Comparison of ENCODE assay signal across 1 cellular context in the genomic region with DNA sequence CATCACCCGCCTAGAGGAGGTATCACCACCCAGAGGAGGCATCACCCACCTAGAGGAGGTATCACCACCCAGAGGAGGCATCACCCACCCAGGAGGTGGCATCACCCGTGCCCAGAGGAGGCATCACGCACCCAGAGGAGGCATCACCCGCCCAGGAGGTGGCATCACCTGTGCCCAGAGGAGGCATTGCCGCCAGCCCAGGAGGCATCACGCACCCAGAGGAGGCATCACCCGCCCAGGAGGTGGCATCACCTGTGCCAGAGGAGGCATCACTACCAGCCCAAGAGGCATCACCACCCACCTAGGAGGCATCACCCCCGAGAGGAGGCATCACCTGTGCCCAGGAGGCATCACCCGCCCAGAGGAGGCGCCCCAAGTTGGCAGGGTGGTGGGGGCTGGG.
TF ChIP-seq lines count a peak whose summit lies in the region.

No MANE protein-coding gene starts in this region.

TF ChIP-seq in GM23338, 12 proteins besides CTCF, POLR2A, EP300 and RAD21 (continued from another document):
- TF ChIP-seq, protein P1, sequence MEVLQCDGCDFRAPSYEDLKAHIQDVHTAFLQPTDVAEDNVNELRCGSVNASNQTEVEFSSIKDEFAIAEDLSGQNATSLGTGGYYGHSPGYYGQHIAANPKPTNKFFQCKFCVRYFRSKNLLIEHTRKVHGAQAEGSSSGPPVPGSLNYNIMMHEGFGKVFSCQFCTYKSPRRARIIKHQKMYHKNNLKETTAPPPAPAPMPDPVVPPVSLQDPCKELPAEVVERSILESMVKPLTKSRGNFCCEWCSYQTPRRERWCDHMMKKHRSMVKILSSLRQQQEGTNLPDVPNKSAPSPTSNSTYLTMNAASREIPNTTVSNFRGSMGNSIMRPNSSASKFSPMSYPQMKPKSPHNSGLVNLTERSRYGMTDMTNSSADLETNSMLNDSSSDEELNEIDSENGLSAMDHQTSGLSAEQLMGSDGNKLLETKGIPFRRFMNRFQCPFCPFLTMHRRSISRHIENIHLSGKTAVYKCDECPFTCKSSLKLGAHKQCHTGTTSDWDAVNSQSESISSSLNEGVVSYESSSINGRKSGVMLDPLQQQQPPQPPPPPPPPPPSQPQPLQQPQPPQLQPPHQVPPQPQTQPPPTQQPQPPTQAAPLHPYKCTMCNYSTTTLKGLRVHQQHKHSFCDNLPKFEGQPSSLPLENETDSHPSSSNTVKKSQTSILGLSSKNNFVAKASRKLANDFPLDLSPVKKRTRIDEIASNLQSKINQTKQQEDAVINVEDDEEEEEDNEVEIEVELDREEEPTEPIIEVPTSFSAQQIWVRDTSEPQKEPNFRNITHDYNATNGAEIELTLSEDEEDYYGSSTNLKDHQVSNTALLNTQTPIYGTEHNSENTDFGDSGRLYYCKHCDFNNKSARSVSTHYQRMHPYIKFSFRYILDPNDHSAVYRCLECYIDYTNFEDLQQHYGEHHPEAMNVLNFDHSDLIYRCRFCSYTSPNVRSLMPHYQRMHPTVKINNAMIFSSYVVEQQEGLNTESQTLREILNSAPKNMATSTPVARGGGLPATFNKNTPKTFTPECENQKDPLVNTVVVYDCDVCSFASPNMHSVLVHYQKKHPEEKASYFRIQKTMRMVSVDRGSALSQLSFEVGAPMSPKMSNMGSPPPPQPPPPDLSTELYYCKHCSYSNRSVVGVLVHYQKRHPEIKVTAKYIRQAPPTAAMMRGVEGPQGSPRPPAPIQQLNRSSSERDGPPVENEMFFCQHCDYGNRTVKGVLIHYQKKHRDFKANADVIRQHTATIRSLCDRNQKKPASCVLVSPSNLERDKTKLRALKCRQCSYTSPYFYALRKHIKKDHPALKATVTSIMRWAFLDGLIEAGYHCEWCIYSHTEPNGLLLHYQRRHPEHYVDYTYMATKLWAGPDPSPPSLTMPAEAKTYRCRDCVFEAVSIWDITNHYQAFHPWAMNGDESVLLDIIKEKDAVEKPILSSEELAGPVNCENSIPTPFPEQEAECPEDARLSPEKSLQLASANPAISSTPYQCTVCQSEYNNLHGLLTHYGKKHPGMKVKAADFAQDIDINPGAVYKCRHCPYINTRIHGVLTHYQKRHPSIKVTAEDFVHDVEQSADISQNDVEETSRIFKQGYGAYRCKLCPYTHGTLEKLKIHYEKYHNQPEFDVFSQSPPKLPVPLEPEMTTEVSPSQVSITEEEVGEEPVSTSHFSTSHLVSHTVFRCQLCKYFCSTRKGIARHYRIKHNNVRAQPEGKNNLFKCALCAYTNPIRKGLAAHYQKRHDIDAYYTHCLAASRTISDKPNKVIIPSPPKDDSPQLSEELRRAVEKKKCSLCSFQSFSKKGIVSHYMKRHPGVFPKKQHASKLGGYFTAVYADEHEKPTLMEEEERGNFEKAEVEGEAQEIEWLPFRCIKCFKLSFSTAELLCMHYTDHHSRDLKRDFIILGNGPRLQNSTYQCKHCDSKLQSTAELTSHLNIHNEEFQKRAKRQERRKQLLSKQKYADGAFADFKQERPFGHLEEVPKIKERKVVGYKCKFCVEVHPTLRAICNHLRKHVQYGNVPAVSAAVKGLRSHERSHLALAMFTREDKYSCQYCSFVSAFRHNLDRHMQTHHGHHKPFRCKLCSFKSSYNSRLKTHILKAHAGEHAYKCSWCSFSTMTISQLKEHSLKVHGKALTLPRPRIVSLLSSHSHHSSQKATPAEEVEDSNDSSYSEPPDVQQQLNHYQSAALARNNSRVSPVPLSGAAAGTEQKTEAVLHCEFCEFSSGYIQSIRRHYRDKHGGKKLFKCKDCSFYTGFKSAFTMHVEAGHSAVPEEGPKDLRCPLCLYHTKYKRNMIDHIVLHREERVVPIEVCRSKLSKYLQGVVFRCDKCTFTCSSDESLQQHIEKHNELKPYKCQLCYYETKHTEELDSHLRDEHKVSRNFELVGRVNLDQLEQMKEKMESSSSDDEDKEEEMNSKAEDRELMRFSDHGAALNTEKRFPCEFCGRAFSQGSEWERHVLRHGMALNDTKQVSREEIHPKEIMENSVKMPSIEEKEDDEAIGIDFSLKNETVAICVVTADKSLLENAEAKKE (CRISPR knock-in tag; IDR thresholded peaks at IDR 0.05): no peak
- TF ChIP-seq JUNB (IDR thresholded peaks at IDR 0.05; ENCODE audit: unreplicated experiment) (no peak), CREB1 (CRISPR knock-in tag; IDR thresholded peaks at IDR 0.05; ENCODE audit: low read depth) (no peak), ZNF331 (CRISPR knock-in tag; IDR thresholded peaks at IDR 0.05; ENCODE audit: low read depth) (no peak), STAT1 (IDR thresholded peaks at IDR 0.05; ENCODE audit: unreplicated experiment) (no peak)
- TF ChIP-seq, protein P2, sequence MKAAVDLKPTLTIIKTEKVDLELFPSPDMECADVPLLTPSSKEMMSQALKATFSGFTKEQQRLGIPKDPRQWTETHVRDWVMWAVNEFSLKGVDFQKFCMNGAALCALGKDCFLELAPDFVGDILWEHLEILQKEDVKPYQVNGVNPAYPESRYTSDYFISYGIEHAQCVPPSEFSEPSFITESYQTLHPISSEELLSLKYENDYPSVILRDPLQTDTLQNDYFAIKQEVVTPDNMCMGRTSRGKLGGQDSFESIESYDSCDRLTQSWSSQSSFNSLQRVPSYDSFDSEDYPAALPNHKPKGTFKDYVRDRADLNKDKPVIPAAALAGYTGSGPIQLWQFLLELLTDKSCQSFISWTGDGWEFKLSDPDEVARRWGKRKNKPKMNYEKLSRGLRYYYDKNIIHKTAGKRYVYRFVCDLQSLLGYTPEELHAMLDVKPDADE (IDR thresholded peaks at IDR 0.05): no peak
